Comparison of ENCODE assay signal across 3 cellular contexts in the genomic region with DNA sequence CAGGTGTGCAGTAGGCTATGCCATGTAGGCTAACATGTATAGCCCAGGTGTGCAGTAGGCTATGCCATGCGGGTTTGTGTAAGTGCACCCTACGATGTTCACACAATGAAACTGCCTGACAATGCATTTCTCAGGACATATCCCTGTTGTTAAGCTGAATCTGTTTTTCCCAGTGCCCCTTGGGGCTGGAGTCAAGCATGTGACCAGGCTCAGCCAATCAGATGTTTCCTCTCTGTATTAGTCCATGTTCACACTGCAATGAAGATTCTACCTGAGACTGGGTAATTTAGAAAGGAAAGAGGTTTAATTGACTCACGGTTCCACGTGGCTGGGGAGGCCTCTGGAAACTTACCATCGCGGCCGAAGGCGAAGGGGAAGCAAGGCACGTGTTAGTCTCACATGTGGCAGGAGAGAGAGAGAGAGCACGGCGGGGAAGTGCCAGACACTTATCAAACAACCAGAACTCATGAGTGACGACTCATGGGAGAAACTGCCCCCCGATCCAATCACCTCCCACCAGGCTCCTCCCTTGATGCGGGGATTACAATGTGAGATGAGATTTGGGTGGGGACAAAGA.
A peak's percentile ranks its signal among the peaks of the same experiment; 100 is the strongest.
TF ChIP-seq lines count a peak whose summit lies in the region.

No MANE protein-coding gene starts in this region.

TF ChIP-seq in GM12891, 5 proteins besides CTCF, POLR2A, EP300 and RAD21:
- TF ChIP-seq PAX5 (IDR thresholded peaks at IDR 0.05; ENCODE audit: insufficient read depth, low read length, severe bottlenecking) = no peak
- no peak for TF ChIP-seq POU2F2 (IDR thresholded peaks at IDR 0.05; ENCODE audit: low read depth, low read length)
- TF ChIP-seq POLR2AphosphoS5 (IDR thresholded peaks at IDR 0.05; ENCODE audit: low read depth, low read length) = no peak
- TF ChIP-seq SPI1 (IDR thresholded peaks at IDR 0.05; ENCODE audit: low read depth, low read length) = no peak
- TF ChIP-seq TAF1 (IDR thresholded peaks at IDR 0.05; ENCODE audit: low read depth, low read length) = no peak

TF ChIP-seq in HCT116, 20 proteins besides CTCF, POLR2A, EP300 and RAD21:
- TF ChIP-seq MAX (IDR thresholded peaks at IDR 0.05) (no peak), CBX3 (IDR thresholded peaks at IDR 0.05; ENCODE audit: low read depth) (no peak), ZFX (IDR thresholded peaks at IDR 0.05) (no peak), EGR1 (IDR thresholded peaks at IDR 0.05; ENCODE audit: low read depth) (no peak), ZNF274 (IDR thresholded peaks at IDR 0.05; ENCODE audit: low read depth, low read length) (no peak), ELF1 (IDR thresholded peaks at IDR 0.05; ENCODE audit: borderline replicate concordance, low read depth) (no peak), CEBPB (IDR thresholded peaks at IDR 0.05; ENCODE audit: low read depth) (no peak), TCF7L2 (IDR thresholded peaks at IDR 0.05; ENCODE audit: borderline replicate concordance, extremely low read depth, insufficient read depth, insufficient read length) (no peak), SP1 (IDR thresholded peaks at IDR 0.05; ENCODE audit: low read depth) (no peak), YY1 (IDR thresholded peaks at IDR 0.05; ENCODE audit: extremely low read depth, insufficient replicate concordance, low read depth, low read length) (no peak), SIN3A (IDR thresholded peaks at IDR 0.05; ENCODE audit: low read depth) (no peak), FOSL1 (IDR thresholded peaks at IDR 0.05; ENCODE audit: low read depth) (no peak), JUND (IDR thresholded peaks at IDR 0.05) (no peak), EZH2 (IDR thresholded peaks at IDR 0.05) (no peak), EZH2phosphoT487 (IDR thresholded peaks at IDR 0.05; ENCODE audit: borderline replicate concordance) (no peak), POLR2AphosphoS5 (IDR thresholded peaks at IDR 0.05; ENCODE audit: low read depth, low read length) (no peak)
- TF ChIP-seq, protein P1, sequence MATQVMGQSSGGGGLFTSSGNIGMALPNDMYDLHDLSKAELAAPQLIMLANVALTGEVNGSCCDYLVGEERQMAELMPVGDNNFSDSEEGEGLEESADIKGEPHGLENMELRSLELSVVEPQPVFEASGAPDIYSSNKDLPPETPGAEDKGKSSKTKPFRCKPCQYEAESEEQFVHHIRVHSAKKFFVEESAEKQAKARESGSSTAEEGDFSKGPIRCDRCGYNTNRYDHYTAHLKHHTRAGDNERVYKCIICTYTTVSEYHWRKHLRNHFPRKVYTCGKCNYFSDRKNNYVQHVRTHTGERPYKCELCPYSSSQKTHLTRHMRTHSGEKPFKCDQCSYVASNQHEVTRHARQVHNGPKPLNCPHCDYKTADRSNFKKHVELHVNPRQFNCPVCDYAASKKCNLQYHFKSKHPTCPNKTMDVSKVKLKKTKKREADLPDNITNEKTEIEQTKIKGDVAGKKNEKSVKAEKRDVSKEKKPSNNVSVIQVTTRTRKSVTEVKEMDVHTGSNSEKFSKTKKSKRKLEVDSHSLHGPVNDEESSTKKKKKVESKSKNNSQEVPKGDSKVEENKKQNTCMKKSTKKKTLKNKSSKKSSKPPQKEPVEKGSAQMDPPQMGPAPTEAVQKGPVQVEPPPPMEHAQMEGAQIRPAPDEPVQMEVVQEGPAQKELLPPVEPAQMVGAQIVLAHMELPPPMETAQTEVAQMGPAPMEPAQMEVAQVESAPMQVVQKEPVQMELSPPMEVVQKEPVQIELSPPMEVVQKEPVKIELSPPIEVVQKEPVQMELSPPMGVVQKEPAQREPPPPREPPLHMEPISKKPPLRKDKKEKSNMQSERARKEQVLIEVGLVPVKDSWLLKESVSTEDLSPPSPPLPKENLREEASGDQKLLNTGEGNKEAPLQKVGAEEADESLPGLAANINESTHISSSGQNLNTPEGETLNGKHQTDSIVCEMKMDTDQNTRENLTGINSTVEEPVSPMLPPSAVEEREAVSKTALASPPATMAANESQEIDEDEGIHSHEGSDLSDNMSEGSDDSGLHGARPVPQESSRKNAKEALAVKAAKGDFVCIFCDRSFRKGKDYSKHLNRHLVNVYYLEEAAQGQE (IDR thresholded peaks at IDR 0.05; ENCODE audit: low read depth) = no peak
- TF ChIP-seq, protein P2, sequence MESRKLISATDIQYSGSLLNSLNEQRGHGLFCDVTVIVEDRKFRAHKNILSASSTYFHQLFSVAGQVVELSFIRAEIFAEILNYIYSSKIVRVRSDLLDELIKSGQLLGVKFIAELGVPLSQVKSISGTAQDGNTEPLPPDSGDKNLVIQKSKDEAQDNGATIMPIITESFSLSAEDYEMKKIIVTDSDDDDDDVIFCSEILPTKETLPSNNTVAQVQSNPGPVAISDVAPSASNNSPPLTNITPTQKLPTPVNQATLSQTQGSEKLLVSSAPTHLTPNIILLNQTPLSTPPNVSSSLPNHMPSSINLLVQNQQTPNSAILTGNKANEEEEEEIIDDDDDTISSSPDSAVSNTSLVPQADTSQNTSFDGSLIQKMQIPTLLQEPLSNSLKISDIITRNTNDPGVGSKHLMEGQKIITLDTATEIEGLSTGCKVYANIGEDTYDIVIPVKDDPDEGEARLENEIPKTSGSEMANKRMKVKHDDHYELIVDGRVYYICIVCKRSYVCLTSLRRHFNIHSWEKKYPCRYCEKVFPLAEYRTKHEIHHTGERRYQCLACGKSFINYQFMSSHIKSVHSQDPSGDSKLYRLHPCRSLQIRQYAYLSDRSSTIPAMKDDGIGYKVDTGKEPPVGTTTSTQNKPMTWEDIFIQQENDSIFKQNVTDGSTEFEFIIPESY (IDR thresholded peaks at IDR 0.05; ENCODE audit: extremely low read depth, insufficient replicate concordance, low read length) = no peak

TF ChIP-seq in K562, 482 proteins besides CTCF, POLR2A, EP300 and RAD21 (continues in another document):
- TF ChIP-seq TEAD2 (tag; IDR thresholded peaks at IDR 0.05) = no peak
- TF ChIP-seq, protein P3, sequence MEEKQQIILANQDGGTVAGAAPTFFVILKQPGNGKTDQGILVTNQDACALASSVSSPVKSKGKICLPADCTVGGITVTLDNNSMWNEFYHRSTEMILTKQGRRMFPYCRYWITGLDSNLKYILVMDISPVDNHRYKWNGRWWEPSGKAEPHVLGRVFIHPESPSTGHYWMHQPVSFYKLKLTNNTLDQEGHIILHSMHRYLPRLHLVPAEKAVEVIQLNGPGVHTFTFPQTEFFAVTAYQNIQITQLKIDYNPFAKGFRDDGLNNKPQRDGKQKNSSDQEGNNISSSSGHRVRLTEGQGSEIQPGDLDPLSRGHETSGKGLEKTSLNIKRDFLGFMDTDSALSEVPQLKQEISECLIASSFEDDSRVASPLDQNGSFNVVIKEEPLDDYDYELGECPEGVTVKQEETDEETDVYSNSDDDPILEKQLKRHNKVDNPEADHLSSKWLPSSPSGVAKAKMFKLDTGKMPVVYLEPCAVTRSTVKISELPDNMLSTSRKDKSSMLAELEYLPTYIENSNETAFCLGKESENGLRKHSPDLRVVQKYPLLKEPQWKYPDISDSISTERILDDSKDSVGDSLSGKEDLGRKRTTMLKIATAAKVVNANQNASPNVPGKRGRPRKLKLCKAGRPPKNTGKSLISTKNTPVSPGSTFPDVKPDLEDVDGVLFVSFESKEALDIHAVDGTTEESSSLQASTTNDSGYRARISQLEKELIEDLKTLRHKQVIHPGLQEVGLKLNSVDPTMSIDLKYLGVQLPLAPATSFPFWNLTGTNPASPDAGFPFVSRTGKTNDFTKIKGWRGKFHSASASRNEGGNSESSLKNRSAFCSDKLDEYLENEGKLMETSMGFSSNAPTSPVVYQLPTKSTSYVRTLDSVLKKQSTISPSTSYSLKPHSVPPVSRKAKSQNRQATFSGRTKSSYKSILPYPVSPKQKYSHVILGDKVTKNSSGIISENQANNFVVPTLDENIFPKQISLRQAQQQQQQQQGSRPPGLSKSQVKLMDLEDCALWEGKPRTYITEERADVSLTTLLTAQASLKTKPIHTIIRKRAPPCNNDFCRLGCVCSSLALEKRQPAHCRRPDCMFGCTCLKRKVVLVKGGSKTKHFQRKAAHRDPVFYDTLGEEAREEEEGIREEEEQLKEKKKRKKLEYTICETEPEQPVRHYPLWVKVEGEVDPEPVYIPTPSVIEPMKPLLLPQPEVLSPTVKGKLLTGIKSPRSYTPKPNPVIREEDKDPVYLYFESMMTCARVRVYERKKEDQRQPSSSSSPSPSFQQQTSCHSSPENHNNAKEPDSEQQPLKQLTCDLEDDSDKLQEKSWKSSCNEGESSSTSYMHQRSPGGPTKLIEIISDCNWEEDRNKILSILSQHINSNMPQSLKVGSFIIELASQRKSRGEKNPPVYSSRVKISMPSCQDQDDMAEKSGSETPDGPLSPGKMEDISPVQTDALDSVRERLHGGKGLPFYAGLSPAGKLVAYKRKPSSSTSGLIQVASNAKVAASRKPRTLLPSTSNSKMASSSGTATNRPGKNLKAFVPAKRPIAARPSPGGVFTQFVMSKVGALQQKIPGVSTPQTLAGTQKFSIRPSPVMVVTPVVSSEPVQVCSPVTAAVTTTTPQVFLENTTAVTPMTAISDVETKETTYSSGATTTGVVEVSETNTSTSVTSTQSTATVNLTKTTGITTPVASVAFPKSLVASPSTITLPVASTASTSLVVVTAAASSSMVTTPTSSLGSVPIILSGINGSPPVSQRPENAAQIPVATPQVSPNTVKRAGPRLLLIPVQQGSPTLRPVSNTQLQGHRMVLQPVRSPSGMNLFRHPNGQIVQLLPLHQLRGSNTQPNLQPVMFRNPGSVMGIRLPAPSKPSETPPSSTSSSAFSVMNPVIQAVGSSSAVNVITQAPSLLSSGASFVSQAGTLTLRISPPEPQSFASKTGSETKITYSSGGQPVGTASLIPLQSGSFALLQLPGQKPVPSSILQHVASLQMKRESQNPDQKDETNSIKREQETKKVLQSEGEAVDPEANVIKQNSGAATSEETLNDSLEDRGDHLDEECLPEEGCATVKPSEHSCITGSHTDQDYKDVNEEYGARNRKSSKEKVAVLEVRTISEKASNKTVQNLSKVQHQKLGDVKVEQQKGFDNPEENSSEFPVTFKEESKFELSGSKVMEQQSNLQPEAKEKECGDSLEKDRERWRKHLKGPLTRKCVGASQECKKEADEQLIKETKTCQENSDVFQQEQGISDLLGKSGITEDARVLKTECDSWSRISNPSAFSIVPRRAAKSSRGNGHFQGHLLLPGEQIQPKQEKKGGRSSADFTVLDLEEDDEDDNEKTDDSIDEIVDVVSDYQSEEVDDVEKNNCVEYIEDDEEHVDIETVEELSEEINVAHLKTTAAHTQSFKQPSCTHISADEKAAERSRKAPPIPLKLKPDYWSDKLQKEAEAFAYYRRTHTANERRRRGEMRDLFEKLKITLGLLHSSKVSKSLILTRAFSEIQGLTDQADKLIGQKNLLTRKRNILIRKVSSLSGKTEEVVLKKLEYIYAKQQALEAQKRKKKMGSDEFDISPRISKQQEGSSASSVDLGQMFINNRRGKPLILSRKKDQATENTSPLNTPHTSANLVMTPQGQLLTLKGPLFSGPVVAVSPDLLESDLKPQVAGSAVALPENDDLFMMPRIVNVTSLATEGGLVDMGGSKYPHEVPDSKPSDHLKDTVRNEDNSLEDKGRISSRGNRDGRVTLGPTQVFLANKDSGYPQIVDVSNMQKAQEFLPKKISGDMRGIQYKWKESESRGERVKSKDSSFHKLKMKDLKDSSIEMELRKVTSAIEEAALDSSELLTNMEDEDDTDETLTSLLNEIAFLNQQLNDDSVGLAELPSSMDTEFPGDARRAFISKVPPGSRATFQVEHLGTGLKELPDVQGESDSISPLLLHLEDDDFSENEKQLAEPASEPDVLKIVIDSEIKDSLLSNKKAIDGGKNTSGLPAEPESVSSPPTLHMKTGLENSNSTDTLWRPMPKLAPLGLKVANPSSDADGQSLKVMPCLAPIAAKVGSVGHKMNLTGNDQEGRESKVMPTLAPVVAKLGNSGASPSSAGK (IDR thresholded peaks at IDR 0.05) = peak; percentile 49; the same call in 1 of the 2 replicates
- TF ChIP-seq TRIM28 (IDR thresholded peaks at IDR 0.05) = no peak
- TF ChIP-seq NBN (IDR thresholded peaks at IDR 0.05; ENCODE audit: low read depth) = no peak
- no peak for TF ChIP-seq OTX1 (CRISPR knock-in tag; IDR thresholded peaks at IDR 0.05)
- TF ChIP-seq ZNF583 (CRISPR knock-in tag; IDR thresholded peaks at IDR 0.05) = no peak
- no peak for TF ChIP-seq MAFF (IDR thresholded peaks at IDR 0.05; ENCODE audit: low read length)
- TF ChIP-seq, protein P2 (CRISPR knock-in tag; IDR thresholded peaks at IDR 0.05) = peak; percentile 44; the same call in 1 of the 2 replicates
- TF ChIP-seq CC2D1A (IDR thresholded peaks at IDR 0.05) = no peak
- peak; percentile 57 for TF ChIP-seq USF2 (CRISPR knock-in tag; IDR thresholded peaks at IDR 0.05)
- TF ChIP-seq ZNF232 (CRISPR knock-in tag; IDR thresholded peaks at IDR 0.05) = no peak
- TF ChIP-seq MAX (CRISPR knock-in tag; IDR thresholded peaks at IDR 0.05) = peak; percentile 42; the same call in 1 of the 2 replicates
- TF ChIP-seq TEAD1 (CRISPR knock-in tag; IDR thresholded peaks at IDR 0.05) = no peak
- TF ChIP-seq ETV5 (CRISPR knock-in tag; IDR thresholded peaks at IDR 0.05; ENCODE audit: low read depth) = no peak
- TF ChIP-seq TCF7 (IDR thresholded peaks at IDR 0.05; ENCODE audit: borderline replicate concordance) = no peak
- no peak for TF ChIP-seq NONO (IDR thresholded peaks at IDR 0.05; ENCODE audit: low read depth in 2 of 2, low read length in 1 of 2)
- TF ChIP-seq ELK3 (CRISPR knock-in tag; IDR thresholded peaks at IDR 0.05) = no peak
- TF ChIP-seq NFIX (CRISPR knock-in tag; IDR thresholded peaks at IDR 0.05; ENCODE audit: low read depth) = no peak
- TF ChIP-seq SNRNP70 (optimal IDR thresholded peaks at IDR 0.05; ENCODE audit: low read depth, low read length) = no peak
- no peak for TF ChIP-seq PPARD (CRISPR knock-in tag; IDR thresholded peaks at IDR 0.05)
- no peak for TF ChIP-seq XRCC5 (IDR thresholded peaks at IDR 0.05; ENCODE audit: low read depth, low read length)
- no peak for TF ChIP-seq SETDB1 (IDR thresholded peaks at IDR 0.05; ENCODE audit: low read length)
